In the genomic region with DNA sequence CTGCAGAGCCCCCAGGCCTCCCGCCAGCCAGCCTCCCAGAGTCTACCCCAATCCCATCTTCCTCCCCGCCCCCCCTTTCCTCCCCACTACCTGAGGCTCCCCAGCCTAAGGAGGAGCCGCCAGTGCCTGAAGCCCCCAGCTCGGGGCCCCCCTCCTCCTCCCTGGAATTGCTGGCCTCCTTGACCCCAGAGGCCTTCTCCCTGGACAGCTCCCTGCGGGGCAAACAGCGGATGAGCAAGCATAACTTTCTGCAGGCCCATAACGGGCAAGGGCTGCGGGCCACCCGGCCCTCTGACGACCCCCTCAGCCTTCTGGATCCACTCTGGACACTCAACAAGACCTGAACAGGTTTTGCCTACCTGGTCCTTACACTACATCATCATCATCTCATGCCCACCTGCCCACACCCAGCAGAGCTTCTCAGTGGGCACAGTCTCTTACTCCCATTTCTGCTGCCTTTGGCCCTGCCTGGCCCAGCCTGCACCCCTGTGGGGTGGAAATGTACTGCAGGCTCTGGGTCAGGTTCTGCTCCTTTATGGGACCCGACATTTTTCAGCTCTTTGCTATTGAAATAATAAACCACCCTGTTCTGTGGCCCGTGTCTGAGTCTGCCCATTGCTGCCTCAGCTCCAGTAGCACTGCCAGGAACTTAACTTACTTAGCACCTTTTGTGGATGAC, we compare ENCODE assay signal across 18 cellular contexts. TPM values are rescaled to one million over a fixed set of nuclear protein-coding genes. Genes with fewer than 3 reads are reported as not detected.
DNase-seq lines count a peak whose midpoint lies in the region; ATAC-seq and TF ChIP-seq lines count a peak whose summit lies in the region.
"Had no signal": no experiment of that assay in that cellular context is flagged by ENCODE, and none has a peak within 500 bp of the region (broad histone marks: within the 10 kb centered on the region; RNA-seq: fewer than 3 reads in every experiment).

No MANE protein-coding gene starts in this region.

- no peaks in the 10 kb centered on the region for H3K4me1 Mint-ChIP-seq in activated CD4-positive, alpha-beta memory T cell treated with anti-CD3 and anti-CD28 coated beads for 36 hours (ENCODE audit: low read depth)
- no peaks in the 10 kb centered on the region for H3K4me1 Mint-ChIP-seq in activated CD4-positive, alpha-beta memory T cell treated with anti-CD3 and anti-CD28 coated beads, Interleukin-2, amount 10 ng/mL, durations not matched to agents 7 days and 5 days
- peaks cover 4 to 12% of the 10 kb centered on the region in 2 experiments for H3K4me1 Mint-ChIP-seq in H9
- no peaks in the 10 kb centered on the region for H3K4me1 Mint-ChIP-seq in central memory CD8-positive, alpha-beta T cell

- no peak overlapping the region for H2BK12ac ChIP-seq in H9 (ENCODE audit: insufficient read length, low read depth, low read length)

- H3K4me3 Mint-ChIP-seq in activated CD4-positive, alpha-beta memory T cell treated with anti-CD3 and anti-CD28 coated beads for 36 hours, result no peak overlapping the region
- H3K4me3 Mint-ChIP-seq in activated CD4-positive, alpha-beta memory T cell treated with anti-CD3 and anti-CD28 coated beads, Interleukin-2, amount 10 ng/mL, durations not matched to agents 7 days and 5 days, result no peak overlapping the region
- H3K4me3 Mint-ChIP-seq in H9, result no peak overlapping the region
- H3K4me3 Mint-ChIP-seq in central memory CD8-positive, alpha-beta T cell, result no peak overlapping the region
- H3K4me3 Mint-ChIP-seq: memory B cell had no signal

- no peaks in the 10 kb centered on the region for H3K9me3 Mint-ChIP-seq in activated CD4-positive, alpha-beta memory T cell treated with anti-CD3 and anti-CD28 coated beads for 36 hours
- no peaks in the 10 kb centered on the region for H3K9me3 Mint-ChIP-seq in activated CD4-positive, alpha-beta memory T cell treated with anti-CD3 and anti-CD28 coated beads, Interleukin-2, amount 10 ng/mL, durations not matched to agents 7 days and 5 days
- H3K9me3 Mint-ChIP-seq in H9, result peaks cover 0 to 9% of the 10 kb centered on the region in 2 experiments; a peak in 3 of 5 replicates
- H3K9me3 Mint-ChIP-seq in central memory CD8-positive, alpha-beta T cell, result no peaks in the 10 kb centered on the region
- H3K9me3 Mint-ChIP-seq: memory B cell had no signal

- H3K79me2 ChIP-seq in H9 (ENCODE audit: insufficient read depth, low read length) (no peaks in the 10 kb centered on the region), osteoblast (ENCODE audit: insufficient read depth, low read length) (no peaks in the 10 kb centered on the region)

- no peak overlapping the region for H2BK120ac ChIP-seq in H9 (ENCODE audit: low read depth, low read length, poor library complexity, severe bottlenecking)

- no peak overlapping the region for H3K27ac ChIP-seq in H9 (ENCODE audit: insufficient read length, low read depth, low read length)
- H3K27ac ChIP-seq in osteoblast (ENCODE audit: low read depth, low read length), result no peak overlapping the region
- H3K27ac ChIP-seq: A549, esophagus squamous epithelium, HL-60, pancreas, SK-N-MC had no signal

- H3K4me1 ChIP-seq in H9 (ENCODE audit: insufficient read depth, low read length) (no peaks in the 10 kb centered on the region), osteoblast (ENCODE audit: insufficient read depth, low read length) (no peaks in the 10 kb centered on the region)
- H3K4me1 ChIP-seq: A549, esophagus squamous epithelium, pancreas had no signal

- no peak overlapping the region for H3K23ac ChIP-seq in H9 (ENCODE audit: insufficient read length, low read depth, low read length)

- intact Hi-C loops in activated CD4-positive, alpha-beta memory T cell treated with anti-CD3 and anti-CD28 coated beads for 36 hours (cut with micrococcal nuclease), result no loop called here

- H3K27ac Mint-ChIP-seq in activated CD4-positive, alpha-beta memory T cell treated with anti-CD3 and anti-CD28 coated beads for 36 hours, result peak overlapping the region; percentile 65
- no peak overlapping the region for H3K27ac Mint-ChIP-seq in activated CD4-positive, alpha-beta memory T cell treated with anti-CD3 and anti-CD28 coated beads, Interleukin-2, amount 10 ng/mL, durations not matched to agents 7 days and 5 days
- H3K27ac Mint-ChIP-seq in H9, result peak overlapping the region; percentile 14 to 57 (median 50); a peak in 2 of 7 replicates
- peak overlapping the region; percentile 76 for H3K27ac Mint-ChIP-seq in central memory CD8-positive, alpha-beta T cell (ENCODE audit: low read depth)

- no peak overlapping the region for H3K56ac ChIP-seq in H9 (ENCODE audit: insufficient read length, low read depth, low read length)

- no peak overlapping the region for H3T11ph ChIP-seq in H9 (ENCODE audit: low read length)

- H4K5ac ChIP-seq in H9 (ENCODE audit: insufficient read length, low read depth, low read length), result no peak overlapping the region

- peaks cover 46% of the 10 kb centered on the region for H3K36me3 ChIP-seq in osteoblast (ENCODE audit: insufficient read depth, low read length)

- H3K36me3 Mint-ChIP-seq in activated CD4-positive, alpha-beta memory T cell treated with anti-CD3 and anti-CD28 coated beads for 36 hours, result peaks cover 24% of the 10 kb centered on the region
- H3K36me3 Mint-ChIP-seq in activated CD4-positive, alpha-beta memory T cell treated with anti-CD3 and anti-CD28 coated beads, Interleukin-2, amount 10 ng/mL, durations not matched to agents 7 days and 5 days (ENCODE audit: low read depth), result peaks cover 27% of the 10 kb centered on the region
- peaks cover 32 to 65% (median 59%) of the 10 kb centered on the region in 3 experiments for H3K36me3 Mint-ChIP-seq in H9 (ENCODE audit: insufficient read depth in 1 of 3, low read depth in 3 of 3)
- peaks cover 25% of the 10 kb centered on the region for H3K36me3 Mint-ChIP-seq in central memory CD8-positive, alpha-beta T cell (ENCODE audit: insufficient read depth)

- H2AK5ac ChIP-seq in H9 (ENCODE audit: insufficient read length, low read length), result no peak overlapping the region

- H3K18ac ChIP-seq in H9 (ENCODE audit: insufficient read length, low read depth, low read length), result no peak overlapping the region

- CTCF ChIA-PET in activated CD4-positive, alpha-beta memory T cell treated with anti-CD3 and anti-CD28 coated beads for 36 hours (lab: Charles Lee), result interaction anchor here (0.7 to 0.8 kb wide), 2 partner anchors 8 to 63 kb away, joined by 3 to 4 read pairs; no protein-coding TSS in a partner anchor
- CTCF ChIA-PET in activated CD4-positive, alpha-beta memory T cell treated with anti-CD3 and anti-CD28 coated beads, Interleukin-2, amount 10 ng/mL, durations not matched to agents 7 days and 5 days (lab: Charles Lee), result no interaction called here

- H2BK20ac ChIP-seq in H9 (ENCODE audit: low read depth, low read length, poor library complexity, severe bottlenecking), result no peak overlapping the region

- WGBS in H9 (ENCODE audit: extremely low coverage, insufficient read length, low lambda C conversion rate), result no CpG with 5 or more reads among the region's 12 CpGs

- no peaks in the 10 kb centered on the region for H3K79me1 ChIP-seq in H9 (ENCODE audit: insufficient read depth, low read depth, low read length, poor library complexity, severe bottlenecking)

- no peak overlapping the region for H3K4ac ChIP-seq in H9 (ENCODE audit: low read depth, low read length)

- H2BK5ac ChIP-seq in H9 (ENCODE audit: insufficient read length, low read length), result no peak overlapping the region

- H3K4me2 ChIP-seq in H9 (ENCODE audit: insufficient read depth, insufficient read length, low read length), result no peak overlapping the region
- H3K4me2 ChIP-seq in osteoblast (ENCODE audit: insufficient read depth, low read length), result no peak overlapping the region
- H3K4me2 ChIP-seq: A549 had no signal

- H3K27me3 ChIP-seq in H9 (ENCODE audit: insufficient read depth, low read length) (no peaks in the 10 kb centered on the region), osteoblast (ENCODE audit: insufficient read depth, low read length) (no peaks in the 10 kb centered on the region)
- H3K27me3 ChIP-seq: esophagus squamous epithelium, pancreas, tibial nerve had no signal

- ATAC-seq in central memory CD8-positive, alpha-beta T cell (replicated peaks; ENCODE audit: extremely low read depth, poor library complexity, severe bottlenecking), result no peak
- no peak for ATAC-seq in GM21360 (IDR thresholded peaks at IDR 0.05; ENCODE audit: unreplicated experiment)
- ATAC-seq: A549, pancreas had no signal

- H3K23me2 ChIP-seq in H9 (ENCODE audit: insufficient read length, low read depth, low read length, poor library complexity, severe bottlenecking), result no peaks in the 10 kb centered on the region

- H4K8ac ChIP-seq in H9 (replicated peaks; ENCODE audit: insufficient read length, low read depth, low read length), result no peak overlapping the region

- no peak overlapping the region for H3K9ac ChIP-seq in H9 (ENCODE audit: extremely low read depth, insufficient read length, low read length)

- H2BK15ac ChIP-seq in H9 (ENCODE audit: low read depth, low read length), result no peak overlapping the region

- H2AFZ ChIP-seq in H9 (ENCODE audit: low read length), result no peak overlapping the region
- H2AFZ ChIP-seq in osteoblast (ENCODE audit: low read length), result no peak overlapping the region

- TF ChIP-seq CTCF in H9 (conservative IDR thresholded peaks at IDR 0.05) (peak; percentile 22; the same call in 1 of the 3 replicates), osteoblast (IDR thresholded peaks at IDR 0.05; ENCODE audit: extremely low read depth, low read depth, low read length) (peak; percentile 27)

- no peak overlapping the region for H3K14ac ChIP-seq in H9 (ENCODE audit: insufficient read depth, low read length)

- H3K9me3 ChIP-seq in H9 (ENCODE audit: control insufficient read depth, low read depth, low read length) (no peaks in the 10 kb centered on the region), osteoblast (ENCODE audit: low read depth, low read length) (no peaks in the 10 kb centered on the region)
- H3K9me3 ChIP-seq: A549, esophagus squamous epithelium, pancreas, tibial nerve had no signal

- POLR2A ChIA-PET in activated CD4-positive, alpha-beta memory T cell treated with anti-CD3 and anti-CD28 coated beads for 36 hours (lab: Charles Lee), result no interaction called here
- POLR2A ChIA-PET in activated CD4-positive, alpha-beta memory T cell treated with anti-CD3 and anti-CD28 coated beads, Interleukin-2, amount 10 ng/mL, durations not matched to agents 7 days and 5 days (lab: Charles Lee), result interaction anchor here (0.8 kb wide), 1 partner anchor 8 kb away, joined by 3 read pairs; no protein-coding TSS in a partner anchor

- no peak overlapping the region for H4K91ac ChIP-seq in H9 (ENCODE audit: insufficient read length, low read depth, low read length)

- no peaks in the 10 kb centered on the region for H3K27me3 Mint-ChIP-seq in activated CD4-positive, alpha-beta memory T cell treated with anti-CD3 and anti-CD28 coated beads for 36 hours
- no peaks in the 10 kb centered on the region for H3K27me3 Mint-ChIP-seq in activated CD4-positive, alpha-beta memory T cell treated with anti-CD3 and anti-CD28 coated beads, Interleukin-2, amount 10 ng/mL, durations not matched to agents 7 days and 5 days
- no peaks in the 10 kb centered on the region; the same call in 1 of the 2 replicates for H3K27me3 Mint-ChIP-seq in H9 (ENCODE audit: low read depth)
- no peaks in the 10 kb centered on the region for H3K27me3 Mint-ChIP-seq in central memory CD8-positive, alpha-beta T cell
- H3K27me3 Mint-ChIP-seq: memory B cell had no signal

- no peak for DNase-seq in activated CD4-positive, alpha-beta memory T cell treated with anti-CD3 and anti-CD28 coated beads for 36 hours
- DNase-seq in activated CD4-positive, alpha-beta memory T cell treated with anti-CD3 and anti-CD28 coated beads, Interleukin-2, amount 10 ng/mL, durations not matched to agents 7 days and 5 days, result no peak
- DNase-seq in H9 (no peak), osteoblast (ENCODE audit: insufficient read length, low spot score, missing footprints) (peak; percentile 81), NCI-H526 treated with DMSO at 0.1 percent for 48 hours (lab: John Stamatoyannopoulos, UW) (no peak), AG08395 (ENCODE audit: low spot score) (no peak)
- no peak for DNase-seq in central memory CD8-positive, alpha-beta T cell (ENCODE audit: low spot score in 2 of 2)
- DNase-seq: central memory CD4-positive, alpha-beta T cell; DMS153; esophagus squamous epithelium; GOT3 had no signal

- H4K20me1 ChIP-seq in H9 (ENCODE audit: control insufficient read depth, insufficient read depth, insufficient read length) (no peaks in the 10 kb centered on the region), osteoblast (ENCODE audit: insufficient read depth, low read length) (peaks cover 7% of the 10 kb centered on the region)

- no peak overlapping the region for H3K4me3 ChIP-seq in osteoblast (ENCODE audit: insufficient read depth, low read length)
- H3K4me3 ChIP-seq: A549, esophagus squamous epithelium, pancreas, SK-N-MC, tibial nerve had no signal

RNA-seq across cellular contexts. Expression of a gene that starts 32.2 kb away (rescaled TPM):
- total RNA-seq in activated CD4-positive, alpha-beta memory T cell treated with anti-CD3 and anti-CD28 coated beads for 36 hours, result 10 to 100 TPM; 27.9 to 29.7 TPM
- total RNA-seq in activated CD4-positive, alpha-beta memory T cell treated with anti-CD3 and anti-CD28 coated beads, Interleukin-2, amount 10 ng/mL, durations not matched to agents 7 days and 5 days, result 10 to 100 TPM; 26.8 to 28.7 TPM
- total RNA-seq in H9 (2021) (38.0 and 42.2 TPM in 2 replicates), osteoblast (22.4 and 30.0 TPM in 2 replicates)
